ENCODE assay signal across 1 cellular context in the genomic region with DNA sequence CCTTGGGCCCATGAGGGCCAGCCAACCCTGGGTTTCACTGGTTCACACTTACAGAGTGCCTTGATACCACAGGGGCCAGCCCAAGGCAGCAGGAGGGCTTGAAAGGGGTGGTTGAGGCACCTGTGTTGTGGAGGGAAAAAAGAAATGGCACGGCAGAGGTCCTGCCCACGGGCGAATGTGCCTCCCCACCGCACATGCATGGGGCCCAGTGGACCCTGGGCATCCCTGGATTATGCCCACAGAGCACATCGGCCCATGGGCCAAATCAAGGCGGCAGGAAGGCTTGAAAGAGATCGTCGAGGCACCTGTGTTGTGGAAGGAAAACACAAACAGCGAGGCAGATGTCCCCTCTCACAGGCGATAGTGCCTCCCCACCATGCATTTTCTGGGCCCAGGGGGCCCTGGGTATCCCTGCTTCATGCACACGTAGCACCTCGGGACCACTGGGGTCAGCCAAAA.
TF ChIP-seq lines count a peak whose summit lies in the region.

No MANE protein-coding gene starts in this region.

TF ChIP-seq in HepG2, 621 proteins besides CTCF, POLR2A, EP300 and RAD21:
- TF ChIP-seq ZC3H13 (CRISPR knock-in tag; IDR thresholded peaks at IDR 0.05) (no peak), ZSCAN20 (CRISPR knock-in tag; IDR thresholded peaks at IDR 0.05; ENCODE audit: borderline replicate concordance) (no peak), SIX1 (CRISPR knock-in tag; IDR thresholded peaks at IDR 0.05; ENCODE audit: borderline replicate concordance) (no peak), JUN (CRISPR knock-in tag; IDR thresholded peaks at IDR 0.05) (no peak), TBX3 (IDR thresholded peaks at IDR 0.05; ENCODE audit: borderline replicate concordance) (no peak), TBP (CRISPR knock-in tag; IDR thresholded peaks at IDR 0.05) (no peak), ZNF841 (CRISPR knock-in tag; IDR thresholded peaks at IDR 0.05; ENCODE audit: borderline replicate concordance) (no peak), ZMAT3 (CRISPR knock-in tag; conservative IDR thresholded peaks at IDR 0.05) (no peak), IKZF4 (CRISPR knock-in tag; IDR thresholded peaks at IDR 0.05; ENCODE audit: borderline replicate concordance, low read depth, not compliant biosample characterization) (no peak), ZNF326 (CRISPR knock-in tag; IDR thresholded peaks at IDR 0.05; ENCODE audit: borderline replicate concordance) (no peak), ZNF33B (CRISPR knock-in tag; IDR thresholded peaks at IDR 0.05) (no peak), ZNF619 (CRISPR knock-in tag; IDR thresholded peaks at IDR 0.05) (no peak), ATM (IDR thresholded peaks at IDR 0.05; ENCODE audit: borderline replicate concordance) (no peak), ZNF451 (CRISPR knock-in tag; IDR thresholded peaks at IDR 0.05) (no peak), KDM4B (CRISPR knock-in tag; IDR thresholded peaks at IDR 0.05) (no peak), CHD4 (IDR thresholded peaks at IDR 0.05; ENCODE audit: borderline replicate concordance, low read length) (no peak)
- TF ChIP-seq, protein P1, sequence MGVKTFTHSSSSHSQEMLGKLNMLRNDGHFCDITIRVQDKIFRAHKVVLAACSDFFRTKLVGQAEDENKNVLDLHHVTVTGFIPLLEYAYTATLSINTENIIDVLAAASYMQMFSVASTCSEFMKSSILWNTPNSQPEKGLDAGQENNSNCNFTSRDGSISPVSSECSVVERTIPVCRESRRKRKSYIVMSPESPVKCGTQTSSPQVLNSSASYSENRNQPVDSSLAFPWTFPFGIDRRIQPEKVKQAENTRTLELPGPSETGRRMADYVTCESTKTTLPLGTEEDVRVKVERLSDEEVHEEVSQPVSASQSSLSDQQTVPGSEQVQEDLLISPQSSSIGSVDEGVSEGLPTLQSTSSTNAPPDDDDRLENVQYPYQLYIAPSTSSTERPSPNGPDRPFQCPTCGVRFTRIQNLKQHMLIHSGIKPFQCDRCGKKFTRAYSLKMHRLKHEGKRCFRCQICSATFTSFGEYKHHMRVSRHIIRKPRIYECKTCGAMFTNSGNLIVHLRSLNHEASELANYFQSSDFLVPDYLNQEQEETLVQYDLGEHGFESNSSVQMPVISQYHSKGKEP (CRISPR knock-in tag; IDR thresholded peaks at IDR 0.05), result no peak
